ENCODE assay signal across 7 cellular contexts in the genomic region with DNA sequence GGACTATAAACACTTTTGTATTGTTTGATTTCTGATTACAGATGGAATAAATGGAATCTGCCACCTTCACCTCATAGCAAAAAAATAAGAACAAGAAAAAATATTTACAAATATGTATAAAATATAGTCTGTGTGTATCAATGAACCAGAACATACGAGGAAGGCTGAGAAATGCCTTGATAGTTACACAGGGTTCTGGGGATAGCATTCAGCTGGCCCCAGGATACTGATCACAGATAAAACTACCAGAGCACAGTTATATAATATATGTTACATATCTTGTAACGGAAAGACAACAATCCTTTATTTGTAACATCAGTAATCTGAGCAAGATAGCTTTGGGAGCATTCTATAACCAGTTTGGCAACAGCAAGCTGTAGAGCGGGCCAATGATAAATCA.
"Had no signal": no experiment of that assay in that cellular context is flagged by ENCODE, and none has a peak within 500 bp of the region (broad histone marks: within the 10 kb centered on the region; RNA-seq: fewer than 3 reads in every experiment).

No MANE protein-coding gene starts in this region.

- ATAC-seq: HepG2 had no signal

- H3K4me3 ChIP-seq: GM23248 had no signal

- DNase-seq: GM23248, GOT3, H9, HCEC 1CT, KBM-7 had no signal

- H2AFZ ChIP-seq: GM23248 had no signal

- H3K9ac ChIP-seq: GM23248 had no signal

- H3K27ac ChIP-seq: GM23248, HL-60 had no signal
